In genomic region chr14:77097689-77098469, GRCh38 we compare ENCODE assay signal across 1 cellular context.
TF ChIP-seq lines count a peak whose summit lies in the region.

A gene with protein sequence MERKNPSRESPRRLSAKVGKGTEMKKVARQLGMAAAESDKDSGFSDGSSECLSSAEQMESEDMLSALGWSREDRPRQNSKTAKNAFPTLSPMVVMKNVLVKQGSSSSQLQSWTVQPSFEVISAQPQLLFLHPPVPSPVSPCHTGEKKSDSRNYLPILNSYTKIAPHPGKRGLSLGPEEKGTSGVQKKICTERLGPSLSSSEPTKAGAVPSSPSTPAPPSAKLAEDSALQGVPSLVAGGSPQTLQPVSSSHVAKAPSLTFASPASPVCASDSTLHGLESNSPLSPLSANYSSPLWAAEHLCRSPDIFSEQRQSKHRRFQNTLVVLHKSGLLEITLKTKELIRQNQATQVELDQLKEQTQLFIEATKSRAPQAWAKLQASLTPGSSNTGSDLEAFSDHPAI (plus strand): TSS chr14:77098258. CDS start chr14:77105709, 7,451 bp downstream.

TF ChIP-seq in GM12878, 131 proteins besides CTCF, POLR2A, EP300 and RAD21 (continued from another document):
- TF ChIP-seq ZBTB33 (IDR thresholded peaks at IDR 0.05), result no peak
- TF ChIP-seq IKZF1 (conservative IDR thresholded peaks at IDR 0.05), result peak; percentile 92
- peak; percentile 73; the same call in 1 of the 2 replicates for TF ChIP-seq PML (IDR thresholded peaks at IDR 0.05; ENCODE audit: low read length)
